In the genomic region with DNA sequence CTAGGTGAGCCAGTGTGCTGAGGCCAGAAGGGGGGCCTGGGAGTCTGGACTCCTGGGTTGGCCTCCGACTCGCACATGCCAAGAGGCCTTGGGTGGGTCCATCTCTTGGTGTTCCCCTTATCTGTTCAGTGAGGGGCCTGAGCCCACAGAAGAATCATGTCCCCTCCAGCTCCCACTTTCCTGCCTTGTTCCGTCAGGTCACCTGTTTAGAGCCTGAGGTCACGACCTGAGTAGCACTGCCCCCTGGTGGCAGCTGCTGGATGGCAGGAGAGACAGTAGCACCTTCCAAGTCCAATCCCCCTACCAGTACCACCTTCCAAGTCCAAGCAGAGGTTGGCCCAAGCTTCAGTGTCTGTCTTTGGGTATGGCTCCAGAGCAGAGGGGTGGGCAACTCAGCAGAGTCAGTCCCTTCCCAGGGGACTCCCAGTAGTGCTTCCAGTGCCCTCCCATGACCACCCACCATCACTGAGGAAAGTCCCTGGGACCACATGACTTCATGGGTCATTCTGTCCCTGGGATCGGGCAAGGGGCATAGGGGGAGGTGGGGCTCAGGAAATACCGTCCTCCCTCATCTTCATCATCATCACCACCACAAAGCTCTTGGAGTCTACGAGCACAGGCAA, we compare ENCODE assay signal across 8 cellular contexts.
DNase-seq lines count a peak whose midpoint lies in the region; ATAC-seq and TF ChIP-seq lines count a peak whose summit lies in the region.

No MANE protein-coding gene starts in this region.

- no peaks in the 10 kb centered on the region for H3K9me3 Mint-ChIP-seq in CD8-positive, alpha-beta memory T cell
- H3K9me3 Mint-ChIP-seq in activated naive CD4-positive, alpha-beta T cell treated with anti-CD3 and anti-CD28 coated beads for 36 hours = no peaks in the 10 kb centered on the region

- H3K36me3 ChIP-seq in CD8-positive, alpha-beta memory T cell (ENCODE audit: insufficient read depth, low read length) = no peaks in the 10 kb centered on the region
- H3K36me3 ChIP-seq in PC-3 (ENCODE audit: low read depth, low read length) (no peaks in the 10 kb centered on the region), left lung (no peaks in the 10 kb centered on the region), testis (ENCODE audit: low read depth, missing control alignments) (no peaks in the 10 kb centered on the region)

- H3K4me1 ChIP-seq in CD8-positive, alpha-beta memory T cell (ENCODE audit: insufficient read depth, low read length) = no peaks in the 10 kb centered on the region
- H3K4me1 ChIP-seq in PC-3 (ENCODE audit: insufficient read depth, low read length) (no peaks in the 10 kb centered on the region), left lung (peaks cover 0 to 9% of the 10 kb centered on the region in 2 donors), testis (peaks cover 11% of the 10 kb centered on the region)

- TF ChIP-seq POLR2A in testis (IDR thresholded peaks at IDR 0.05) = no peak

- H3K9me2 ChIP-seq in PC-3 (replicated peaks; ENCODE audit: low read length) = no peaks in the 10 kb centered on the region

- CTCF ChIA-PET in CD8-positive, alpha-beta memory T cell (lab: Charles Lee) = interaction anchor here (0.8 to 1.3 kb wide), 4 partner anchors 9 to 563 kb away, joined by 3 to 4 read pairs (median 3); a partner anchor contains a TSS
- CTCF ChIA-PET in PC-3 (lab: Charles Lee) = no interaction called here
- CTCF ChIA-PET in activated naive CD4-positive, alpha-beta T cell treated with anti-CD3 and anti-CD28 coated beads for 36 hours (lab: Charles Lee) = interaction anchor here (0.5 to 1.9 kb wide), 13 partner anchors 8 to 614 kb away, joined by 3 to 4 read pairs (median 3); no protein-coding TSS in a partner anchor

- no peak overlapping the region for H3K4me3 ChIP-seq in CD8-positive, alpha-beta memory T cell (ENCODE audit: low read length)
- no peak overlapping the region for H3K4me3 ChIP-seq in PC-3 (ENCODE audit: low read length)
- H3K4me3 ChIP-seq in left lung = no peak overlapping the region
- no peak overlapping the region for H3K4me3 ChIP-seq in testis

- ATAC-seq in GM21515 (IDR thresholded peaks at IDR 0.05; ENCODE audit: unreplicated experiment) = peak; percentile 67
- no peak for ATAC-seq in PC-3
- ATAC-seq in left lung = peak; percentile 40
- ATAC-seq in GM18520 (IDR thresholded peaks at IDR 0.05; ENCODE audit: unreplicated experiment) = no peak

- H3K4me1 Mint-ChIP-seq in CD8-positive, alpha-beta memory T cell = no peaks in the 10 kb centered on the region
- H3K4me1 Mint-ChIP-seq in activated naive CD4-positive, alpha-beta T cell treated with anti-CD3 and anti-CD28 coated beads for 36 hours (ENCODE audit: low read depth) = no peaks in the 10 kb centered on the region

- H3K27ac Mint-ChIP-seq in CD8-positive, alpha-beta memory T cell = no peak overlapping the region
- H3K27ac Mint-ChIP-seq in activated naive CD4-positive, alpha-beta T cell treated with anti-CD3 and anti-CD28 coated beads for 36 hours = no peak overlapping the region

- H3F3A ChIP-seq in PC-3 (ENCODE audit: low read length, unreplicated experiment) = no peaks in the 10 kb centered on the region

- POLR2A ChIA-PET in CD8-positive, alpha-beta memory T cell (lab: Charles Lee) = no interaction called here
- POLR2A ChIA-PET in PC-3 (lab: Charles Lee; ENCODE audit: unreplicated experiment) = no interaction called here

- WGBS in testis, 2 donors = 89 to 98% methylated on average over 7 of the region's 7 CpGs

- H4K20me1 ChIP-seq in PC-3 (ENCODE audit: low read length) = no peaks in the 10 kb centered on the region

- no peak overlapping the region for H2AFZ ChIP-seq in PC-3 (ENCODE audit: low read length)

- BruUV-seq in PC-3 (replicated peaks; lab: Mats Ljungman, UMichigan) = no TSS peak

- no peaks in the 10 kb centered on the region for H3K27me3 ChIP-seq in CD8-positive, alpha-beta memory T cell (ENCODE audit: insufficient read depth, low read length, poor library complexity, severe bottlenecking)
- H3K27me3 ChIP-seq in PC-3 (ENCODE audit: low read length) (no peaks in the 10 kb centered on the region), left lung (no peaks in the 10 kb centered on the region), testis (no peaks in the 10 kb centered on the region)

- TF ChIP-seq CTCF in PC-3 (conservative IDR thresholded peaks at IDR 0.05; ENCODE audit: low read depth, low read length) = peak; percentile 75
- peak; percentile 26 to 66 for TF ChIP-seq CTCF in left lung (IDR thresholded peaks at IDR 0.05)
- TF ChIP-seq CTCF in testis (IDR thresholded peaks at IDR 0.05) = peak in 2 of 3 experiments; percentile 16 to 54

- H3K36me3 Mint-ChIP-seq in CD8-positive, alpha-beta memory T cell = no peaks in the 10 kb centered on the region
- no peaks in the 10 kb centered on the region for H3K36me3 Mint-ChIP-seq in activated naive CD4-positive, alpha-beta T cell treated with anti-CD3 and anti-CD28 coated beads for 36 hours (ENCODE audit: low read depth)

- intact Hi-C loops in PC-3 (cut with micrococcal nuclease) (no loop called here), left lung (cut with DNase I) (no loop called here), testis (cut with DNase I; ENCODE audit: low total_unique reads) (no loop called here)
- intact Hi-C loops in activated naive CD4-positive, alpha-beta T cell treated with anti-CD3 and anti-CD28 coated beads for 36 hours (cut with micrococcal nuclease) = no loop called here

- DNase-seq in CD8-positive, alpha-beta memory T cell = peak in 3 of 5 donors; percentile 4 to 21 (median 16)
- peak; percentile 25 for DNase-seq in PC-3
- DNase-seq in activated naive CD4-positive, alpha-beta T cell treated with anti-CD3 and anti-CD28 coated beads for 36 hours = peak; percentile 63
- DNase-seq in left lung = peak in 1 of 2 donors; percentile 85
- peak; percentile 68 for DNase-seq in testis
- DNase-seq in NCI-H1436 treated with DMSO at 0.1 percent for 48 hours (lab: John Stamatoyannopoulos, UW) = no peak

- no peaks in the 10 kb centered on the region for H3K9me3 ChIP-seq in CD8-positive, alpha-beta memory T cell (ENCODE audit: low read length)
- no peaks in the 10 kb centered on the region for H3K9me3 ChIP-seq in PC-3 (ENCODE audit: low read length)
- no peaks in the 10 kb centered on the region for H3K9me3 ChIP-seq in left lung
- no peaks in the 10 kb centered on the region for H3K9me3 ChIP-seq in testis

- peaks cover 17 to 36% of the 10 kb centered on the region in 2 donors for H3K27me3 Mint-ChIP-seq in CD8-positive, alpha-beta memory T cell
- H3K27me3 Mint-ChIP-seq in activated naive CD4-positive, alpha-beta T cell treated with anti-CD3 and anti-CD28 coated beads for 36 hours (ENCODE audit: low read depth) = peaks cover 4% of the 10 kb centered on the region

- no peak overlapping the region for H3K4me3 Mint-ChIP-seq in CD8-positive, alpha-beta memory T cell
- H3K4me3 Mint-ChIP-seq in activated naive CD4-positive, alpha-beta T cell treated with anti-CD3 and anti-CD28 coated beads for 36 hours = no peak overlapping the region

- no peak overlapping the region for H3K27ac ChIP-seq in CD8-positive, alpha-beta memory T cell (ENCODE audit: low read depth, low read length)
- no peak overlapping the region for H3K27ac ChIP-seq in PC-3 (ENCODE audit: low read length)
- H3K27ac ChIP-seq in left lung = no peak overlapping the region
- no peak overlapping the region for H3K27ac ChIP-seq in testis

- no peaks in the 10 kb centered on the region for H3K79me2 ChIP-seq in PC-3 (ENCODE audit: low read length)

- no peak overlapping the region for H3K9ac ChIP-seq in PC-3 (ENCODE audit: low read length)

- H3K4me2 ChIP-seq in PC-3 (ENCODE audit: low read length) = no peak overlapping the region

Comparison
In these comparisons a context has a peak if more than half of its experiments do, and no peak if none do; other contexts are left out.
1. ATAC-seq: peak in GM21515 (single experiment) and left lung (single experiment); none in PC-3 (single experiment) and GM18520 (single experiment).
2. Peak in every context shown above with its lines, with median percentiles within 50 percentile points of each other: CTCF ChIP-seq.